ENCODE assay signal across 9 cellular contexts in genomic region chr19:5586300-5587070, GRCh38. TPM values are rescaled to one million over a fixed set of nuclear protein-coding genes. Genes with fewer than 3 reads are reported as not detected.
DNase-seq lines count a peak whose midpoint lies in the region; ATAC-seq, FAIRE-seq and TF ChIP-seq lines count a peak whose summit lies in the region.
"Had no signal": no experiment of that assay in that cellular context is flagged by ENCODE, and none has a peak within 500 bp of the region (broad histone marks: within the 10 kb centered on the region; RNA-seq: fewer than 3 reads in every experiment).

No MANE protein-coding gene starts in this region.

- H3K4ac ChIP-seq in mesendoderm (ENCODE audit: low read depth, low read length): no peak overlapping the region

- no peak for DNase-seq in activated T-cell treated with anti-CD3 and anti-CD28 coated beads, Interleukin-2, amount 50 U/mL, for 4 hours
- DNase-seq in activated T-cell treated with anti-CD3 and anti-CD28 coated beads, Interleukin-2, amount 50 U/mL, for 1 hour: no peak
- DNase-seq in astrocyte (ENCODE audit: low read depth): no peak
- DNase-seq in mesendoderm: no peak
- no peak for DNase-seq in stimulated activated naive CD8-positive, alpha-beta T cell treated with anti-CD3 and anti-CD28 coated beads, Interleukin-15, amount 100 ng/mL, for 72 hours
- no peak for DNase-seq in small intestine
- DNase-seq in NCI-H128 (lab: John Stamatoyannopoulos, UW; ENCODE audit: unreplicated experiment): no peak
- DNase-seq: SIG-M5 had no signal

- H3K27me3 ChIP-seq in astrocyte (ENCODE audit: insufficient read depth, low read length): no peaks in the 10 kb centered on the region
- H3K27me3 ChIP-seq in mesendoderm (ENCODE audit: insufficient read depth, low read length, poor library complexity): no peaks in the 10 kb centered on the region
- no peaks in the 10 kb centered on the region for H3K27me3 ChIP-seq in small intestine (ENCODE audit: control insufficient read depth in 2 of 2, insufficient read depth in 2 of 2, low read length in 2 of 2)

- H2BK15ac ChIP-seq in mesendoderm (replicated peaks; ENCODE audit: low read depth): no peak overlapping the region

- no peak overlapping the region for H2BK120ac ChIP-seq in mesendoderm (ENCODE audit: low read depth, low read length)

- FAIRE-seq in astrocyte (lab: Jason Lieb, UNC) (no peak), small intestine (lab: Jason Lieb, UNC) (no peak)

- no peak overlapping the region for H3K27ac Mint-ChIP-seq in astrocyte (ENCODE audit: unreplicated experiment)
- H3K27ac Mint-ChIP-seq in stimulated activated naive CD8-positive, alpha-beta T cell treated with anti-CD3 and anti-CD28 coated beads, Interleukin-15, amount 100 ng/mL, for 72 hours: no peak overlapping the region

- H3K9ac ChIP-seq in astrocyte (ENCODE audit: low read length) (no peak overlapping the region), mesendoderm (ENCODE audit: low read length) (peak overlapping the region; percentile 23)

- H3K36me3 Mint-ChIP-seq in activated T-cell treated with anti-CD3 and anti-CD28 coated beads, Interleukin-2, amount 50 U/mL, for 4 hours (ENCODE audit: insufficient read depth): peaks cover 29% of the 10 kb centered on the region
- H3K36me3 Mint-ChIP-seq in astrocyte (ENCODE audit: low read depth, unreplicated experiment): peaks cover 19% of the 10 kb centered on the region

- ATAC-seq in activated T-cell treated with anti-CD3 and anti-CD28 coated beads, Interleukin-2, amount 50 U/mL, for 4 hours: peak; percentile 25 to 31
- peak; percentile 47 for ATAC-seq in stimulated activated naive CD8-positive, alpha-beta T cell treated with anti-CD3 and anti-CD28 coated beads, Interleukin-15, amount 100 ng/mL, for 72 hours
- no peak for ATAC-seq in GM18519 (IDR thresholded peaks at IDR 0.05; ENCODE audit: low FRiP score, unreplicated experiment)

- no peak overlapping the region for H2AK5ac ChIP-seq in mesendoderm (ENCODE audit: low read length)

- H3K36me3 ChIP-seq in astrocyte (ENCODE audit: insufficient read depth, low read length) (peaks cover 11% of the 10 kb centered on the region), mesendoderm (ENCODE audit: control insufficient read depth, insufficient read depth, low read length) (peaks cover 8% of the 10 kb centered on the region), small intestine (ENCODE audit: control insufficient read depth in 2 of 2, insufficient read depth in 2 of 2, low read length in 2 of 2) (peaks cover 11 to 32% of the 10 kb centered on the region in 2 donors)

- no peak overlapping the region for H2AFZ ChIP-seq in astrocyte (ENCODE audit: low read depth, low read length)

- H3K4me1 ChIP-seq in astrocyte (ENCODE audit: insufficient read depth, low read length): peaks cover 32% of the 10 kb centered on the region
- H3K4me1 ChIP-seq in mesendoderm (ENCODE audit: control insufficient read depth, low read depth, low read length): peaks cover 9% of the 10 kb centered on the region
- H3K4me1 ChIP-seq in small intestine (ENCODE audit: control insufficient read depth in 2 of 2, insufficient read depth in 1 of 2, low read depth in 1 of 2, low read length in 1 of 2): no peaks in the 10 kb centered on the region

- peaks cover 64% of the 10 kb centered on the region for H4K20me1 ChIP-seq in astrocyte (ENCODE audit: insufficient read depth, low read length)

- peak overlapping the region; percentile 44 for H3K56ac ChIP-seq in mesendoderm (ENCODE audit: low read length)

- no peak overlapping the region for H3K18ac ChIP-seq in mesendoderm (ENCODE audit: low read length)

- H3K27me3 Mint-ChIP-seq in activated T-cell treated with anti-CD3 and anti-CD28 coated beads, Interleukin-2, amount 50 U/mL, for 4 hours (ENCODE audit: low read depth): no peaks in the 10 kb centered on the region
- H3K27me3 Mint-ChIP-seq in astrocyte (ENCODE audit: low read depth, unreplicated experiment): no peaks in the 10 kb centered on the region
- no peaks in the 10 kb centered on the region for H3K27me3 Mint-ChIP-seq in stimulated activated naive CD8-positive, alpha-beta T cell treated with anti-CD3 and anti-CD28 coated beads, Interleukin-15, amount 100 ng/mL, for 72 hours

- H3K4me3 ChIP-seq in astrocyte (ENCODE audit: insufficient read depth, low read depth, low read length): no peak overlapping the region
- no peak overlapping the region for H3K4me3 ChIP-seq in mesendoderm (ENCODE audit: low read length)
- H3K4me3 ChIP-seq in small intestine (ENCODE audit: low read depth in 1 of 2, low read length in 2 of 2): no peak overlapping the region

- no peak overlapping the region for H2BK5ac ChIP-seq in mesendoderm (ENCODE audit: low read length)

- no peak overlapping the region for H4K8ac ChIP-seq in mesendoderm (ENCODE audit: low read depth, low read length)

- H3K79me2 ChIP-seq in astrocyte (ENCODE audit: insufficient read depth, low read length) (no peaks in the 10 kb centered on the region), mesendoderm (ENCODE audit: control insufficient read depth, insufficient read depth, low read length) (no peaks in the 10 kb centered on the region)

- no peaks in the 10 kb centered on the region for H3K9me3 Mint-ChIP-seq in activated T-cell treated with anti-CD3 and anti-CD28 coated beads, Interleukin-2, amount 50 U/mL, for 4 hours
- no peaks in the 10 kb centered on the region for H3K9me3 Mint-ChIP-seq in astrocyte (ENCODE audit: unreplicated experiment)
- no peaks in the 10 kb centered on the region for H3K9me3 Mint-ChIP-seq in stimulated activated naive CD8-positive, alpha-beta T cell treated with anti-CD3 and anti-CD28 coated beads, Interleukin-15, amount 100 ng/mL, for 72 hours

- no peak for TF ChIP-seq CTCF in astrocyte (IDR thresholded peaks at IDR 0.05; ENCODE audit: insufficient read depth, low read depth, low read length)

- H3K9me3 ChIP-seq in astrocyte (ENCODE audit: insufficient read depth, low read depth, low read length): no peaks in the 10 kb centered on the region
- H3K9me3 ChIP-seq in small intestine (ENCODE audit: control insufficient read depth, low read depth): no peaks in the 10 kb centered on the region

- no peaks in the 10 kb centered on the region for H3K79me1 ChIP-seq in mesendoderm (ENCODE audit: low read length)

- peak overlapping the region; percentile 22 for H3K4me2 ChIP-seq in astrocyte (ENCODE audit: low read length)
- H3K4me2 ChIP-seq in mesendoderm (ENCODE audit: low read length): peak overlapping the region; percentile 39

- H4K5ac ChIP-seq in mesendoderm (ENCODE audit: low read length): no peak overlapping the region

- H3K27ac ChIP-seq in astrocyte (ENCODE audit: low read depth, low read length) (no peak overlapping the region), mesendoderm (ENCODE audit: low read depth, low read length) (peak overlapping the region; percentile 18), small intestine (ENCODE audit: low read depth in 1 of 2, low read length in 1 of 2) (no peak overlapping the region)

- no CpG with 5 or more reads among the region's 26 CpGs for WGBS in mesendoderm (ENCODE audit: extremely low coverage, insufficient coverage, low lambda C conversion rate)
- WGBS in small intestine, 3 donors: 85 to 92% (median 88%) methylated on average over 25 to 26 of the region's 26 CpGs

- peaks cover 13% of the 10 kb centered on the region for H3K4me1 Mint-ChIP-seq in activated T-cell treated with anti-CD3 and anti-CD28 coated beads, Interleukin-2, amount 50 U/mL, for 4 hours (ENCODE audit: low read depth)
- peaks cover 8% of the 10 kb centered on the region for H3K4me1 Mint-ChIP-seq in astrocyte (ENCODE audit: low read depth, unreplicated experiment)
- H3K4me1 Mint-ChIP-seq in stimulated activated naive CD8-positive, alpha-beta T cell treated with anti-CD3 and anti-CD28 coated beads, Interleukin-15, amount 100 ng/mL, for 72 hours: peaks cover 34% of the 10 kb centered on the region

- no peak overlapping the region for H3K23ac ChIP-seq in mesendoderm (ENCODE audit: low read length)

- no peak overlapping the region for H3K4me3 Mint-ChIP-seq in activated T-cell treated with anti-CD3 and anti-CD28 coated beads, Interleukin-2, amount 50 U/mL, for 4 hours
- H3K4me3 Mint-ChIP-seq in astrocyte (ENCODE audit: unreplicated experiment): no peak overlapping the region
- H3K4me3 Mint-ChIP-seq in stimulated activated naive CD8-positive, alpha-beta T cell treated with anti-CD3 and anti-CD28 coated beads, Interleukin-15, amount 100 ng/mL, for 72 hours: peak overlapping the region in 1 of 2 donors; percentile 72

RNA-seq across cellular contexts. Expression of gene TINCR, which starts 18.7 kb away (rescaled TPM):
- total RNA-seq in activated T-cell treated with anti-CD3 and anti-CD28 coated beads, Interleukin-2, amount 50 U/mL, for 4 hours: 1 to 10 TPM in 1 of 3 donors, under 1 TPM in 2; 0.63 to 1.4 (median 0.81) TPM
- total RNA-seq in astrocyte: 0.38 and 1.4 TPM in 2 replicates
- polyA plus RNA-seq in mesendoderm (2013, experiment 1 of 2): 0.21 TPM
- polyA plus RNA-seq in mesendoderm (2013, experiment 2 of 2): 0.13 TPM
- polyA plus RNA-seq in small intestine: 1 to 10 TPM in 1 of 3 donors, under 1 TPM in 2; 0.69 to 1.3 (median 0.81) TPM

RNA-seq across cellular contexts. Expression of gene SAFB2, which starts 36.1 kb away (rescaled TPM):
- 100 to 1,000 TPM; 113 to 117 (median 113) TPM for total RNA-seq in activated T-cell treated with anti-CD3 and anti-CD28 coated beads, Interleukin-2, amount 50 U/mL, for 4 hours
- total RNA-seq in astrocyte: 50.6 and 51.9 TPM in 2 replicates
- polyA plus RNA-seq in mesendoderm (2013, experiment 1 of 2): 49.5 TPM
- 47.4 TPM for polyA plus RNA-seq in mesendoderm (2013, experiment 2 of 2)
- 10 to 100 TPM; 38.8 to 83.2 (median 78.4) TPM for polyA plus RNA-seq in small intestine

RNA-seq across cellular contexts. Expression of gene SAFB, which starts 36.4 kb away (rescaled TPM):
- 100 to 1,000 TPM; 169 to 191 (median 186) TPM for total RNA-seq in activated T-cell treated with anti-CD3 and anti-CD28 coated beads, Interleukin-2, amount 50 U/mL, for 4 hours
- 60.4 and 65.1 TPM in 2 replicates for total RNA-seq in astrocyte
- polyA plus RNA-seq in mesendoderm (2013, experiment 1 of 2): 76.8 TPM
- 78.0 TPM for polyA plus RNA-seq in mesendoderm (2013, experiment 2 of 2)
- polyA plus RNA-seq in small intestine: 10 to 100 TPM; 44.0 to 63.5 (median 47.3) TPM
